Comparison of ENCODE assay signal across 8 cellular contexts in genomic region chr2:84459944-84460429, GRCh38. TPM values are rescaled to one million over a fixed set of nuclear protein-coding genes. Genes with fewer than 3 reads are reported as not detected.
DNase-seq lines count a peak whose midpoint lies in the region; ATAC-seq and TF ChIP-seq lines count a peak whose summit lies in the region.

No MANE protein-coding gene starts in this region.

- no peak for ATAC-seq in CD4-positive, alpha-beta T cell (ENCODE audit: poor library complexity)
- no peak for ATAC-seq in naive thymus-derived CD8-positive, alpha-beta T cell
- no peak for ATAC-seq in GM21447 (IDR thresholded peaks at IDR 0.05; ENCODE audit: unreplicated experiment)

- peaks cover 1% of the 10 kb centered on the region for H3K9me3 Mint-ChIP-seq in CD4-positive, alpha-beta T cell
- H3K9me3 Mint-ChIP-seq in naive thymus-derived CD8-positive, alpha-beta T cell, result peaks cover 0 to 3% (median 0%) of the 10 kb centered on the region in 9 donors

- H3K27me3 ChIP-seq in CD4-positive, alpha-beta T cell (ENCODE audit: control insufficient read depth, insufficient read depth, low read length), result no peaks in the 10 kb centered on the region

- no peak for TF ChIP-seq CTCF in CD4-positive, alpha-beta T cell (IDR thresholded peaks at IDR 0.05)
- TF ChIP-seq CTCF in choroid plexus epithelial cell (conservative IDR thresholded peaks at IDR 0.05; ENCODE audit: low read depth, low read length), result no peak

- TF ChIP-seq RAD21 in Ishikawa (IDR thresholded peaks at IDR 0.05; ENCODE audit: low read depth), result no peak

- POLR2A ChIA-PET in CD4-positive, alpha-beta T cell (lab: Charles Lee), result interaction anchor here (1.3 to 2.4 kb wide), 7 partner anchors 22 to 868 kb away, joined by 4 to 11 read pairs (median 6); partner anchors contain the start of genes TGOLN2 and TRABD2A
- POLR2A ChIA-PET in naive thymus-derived CD8-positive, alpha-beta T cell (lab: Charles Lee), result interaction anchor here (0.8 to 1.4 kb wide), 2 partner anchors 9 to 510 kb away, joined by 3 to 7 read pairs; no protein-coding TSS in a partner anchor

- H3K4me1 Mint-ChIP-seq in CD4-positive, alpha-beta T cell (ENCODE audit: low read depth), result peaks cover 42% of the 10 kb centered on the region
- peaks cover 27 to 46% (median 44%) of the 10 kb centered on the region in 4 donors for H3K4me1 Mint-ChIP-seq in naive thymus-derived CD8-positive, alpha-beta T cell

- H3K36me3 Mint-ChIP-seq in CD4-positive, alpha-beta T cell (ENCODE audit: low read depth), result peaks cover 10% of the 10 kb centered on the region
- peaks cover 2 to 3% (median 2%) of the 10 kb centered on the region in 3 donors for H3K36me3 Mint-ChIP-seq in naive thymus-derived CD8-positive, alpha-beta T cell

- no peak overlapping the region for H3K27ac ChIP-seq in CD4-positive, alpha-beta T cell (ENCODE audit: low read depth, low read length)

- H3K27ac Mint-ChIP-seq in CD4-positive, alpha-beta T cell, result peak overlapping the region; percentile 92
- peak overlapping the region; percentile 53 to 99 (median 99) for H3K27ac Mint-ChIP-seq in naive thymus-derived CD8-positive, alpha-beta T cell

- DNase-seq in CD4-positive, alpha-beta T cell, result no peak
- no peak for DNase-seq in choroid plexus epithelial cell (ENCODE audit: low read depth)
- no peak for DNase-seq in naive thymus-derived CD8-positive, alpha-beta T cell
- no peak for DNase-seq in 8988T
- no peak for DNase-seq in NCI-H2029 treated with DMSO at 0.1 percent for 48 hours (lab: John Stamatoyannopoulos, UW)
- DNase-seq in nucleus accumbens (lab: John Stamatoyannopoulos, UW), result no peak

- intact Hi-C loops in CD4-positive, alpha-beta T cell (cut with DNase I, micrococcal nuclease), result loop anchor here in 1 of 2 experiments (2.0 kb wide), 1 partner anchor 513 kb away; no protein-coding TSS in a partner anchor

- H3K27me3 Mint-ChIP-seq in CD4-positive, alpha-beta T cell, result no peaks in the 10 kb centered on the region
- H3K27me3 Mint-ChIP-seq in naive thymus-derived CD8-positive, alpha-beta T cell, result no peaks in the 10 kb centered on the region

- no peak for TF ChIP-seq EP300 in Ishikawa (IDR thresholded peaks at IDR 0.05; ENCODE audit: borderline replicate concordance)

- CTCF ChIA-PET in CD4-positive, alpha-beta T cell (lab: Charles Lee), result no interaction called here

- peak overlapping the region; percentile 97 for H3K4me3 ChIP-seq in choroid plexus epithelial cell (ENCODE audit: low read depth, low read length)

- peak overlapping the region; percentile 95 for H3K4me3 Mint-ChIP-seq in CD4-positive, alpha-beta T cell
- peak overlapping the region; percentile 88 to 100 (median 95) for H3K4me3 Mint-ChIP-seq in naive thymus-derived CD8-positive, alpha-beta T cell

- no peaks in the 10 kb centered on the region for H3K9me3 ChIP-seq in CD4-positive, alpha-beta T cell (ENCODE audit: control insufficient read depth, low read length)

TF ChIP-seq in Ishikawa, 13 proteins besides CTCF, POLR2A, EP300 and RAD21:
- no peak for TF ChIP-seq TAF1 (IDR thresholded peaks at IDR 0.05; ENCODE audit: low read depth)
- TF ChIP-seq CEBPB (IDR thresholded peaks at IDR 0.05), result peak; percentile 68
TF ChIP-seq in Ishikawa: peak in this region for 1.

RNA-seq across cellular contexts. Expression of gene SUCLG1, which starts 0.9 kb away (rescaled TPM):
- 10 to 100 TPM; 34.2 to 37.1 TPM for total RNA-seq in CD4-positive, alpha-beta T cell
- 10 to 100 TPM; 44.0 to 50.4 TPM for total RNA-seq in naive thymus-derived CD8-positive, alpha-beta T cell
- 10 to 100 TPM; 89.7 to 93.7 (median 92.8) TPM for polyA plus RNA-seq in naive thymus-derived CD8-positive, alpha-beta T cell

RNA-seq across cellular contexts. Expression of gene DNAH6, which starts 56.3 kb away (rescaled TPM):
- total RNA-seq in CD4-positive, alpha-beta T cell, result 1 to 10 TPM in 1 of 2 experiments, under 1 TPM in 1; 0.59 to 1.2 TPM
- total RNA-seq in naive thymus-derived CD8-positive, alpha-beta T cell, result 1 to 10 TPM; 1.2 to 1.5 TPM
- polyA plus RNA-seq in naive thymus-derived CD8-positive, alpha-beta T cell, result 1 to 10 TPM in 2 of 3 donors, under 1 TPM in 1; 0.74 to 1.6 (median 1.1) TPM
